In the genomic region with DNA sequence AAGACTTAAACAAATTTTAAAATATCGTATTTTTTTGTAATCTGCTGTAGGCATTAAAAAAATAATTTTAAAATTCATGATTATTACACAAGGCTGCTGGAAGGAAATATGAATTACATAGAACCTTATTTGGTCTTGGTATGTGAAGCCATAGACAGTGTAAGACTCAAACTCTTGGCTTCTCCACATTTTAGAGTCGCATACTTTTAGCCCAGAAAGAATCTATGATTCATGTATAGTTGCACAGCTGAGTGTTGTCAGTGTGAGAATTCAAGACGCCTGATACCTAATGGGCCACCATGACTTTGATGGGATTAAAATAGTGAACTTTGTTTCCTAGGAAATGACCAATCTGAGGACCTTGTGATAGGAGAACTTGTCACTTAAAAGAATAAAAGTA, we compare ENCODE assay signal across 17 cellular contexts. TPM values are rescaled to one million over a fixed set of nuclear protein-coding genes. Genes with fewer than 3 reads are reported as not detected.
DNase-seq lines count a peak whose midpoint lies in the region; ATAC-seq and TF ChIP-seq lines count a peak whose summit lies in the region.
"Had no signal": no experiment of that assay in that cellular context is flagged by ENCODE, and none has a peak within 500 bp of the region (broad histone marks: within the 10 kb centered on the region; RNA-seq: fewer than 3 reads in every experiment).

No MANE protein-coding gene starts in this region.

- no peaks in the 10 kb centered on the region for H4K20me1 ChIP-seq in mammary epithelial cell (ENCODE audit: insufficient read depth, low read length)

- peak overlapping the region; percentile 94 for H3K4me3 Mint-ChIP-seq in mesothelial cell of epicardium

- WGBS in HUES64, result 95% methylated on average over 2 of the region's 3 CpGs
- 17% methylated on average over 3 of the region's 3 CpGs for WGBS in mammary epithelial cell (ENCODE audit: low coverage, missing lambda C conversion rate)

- no peak overlapping the region for H3K9ac ChIP-seq in HUES64 (ENCODE audit: low read depth, low read length)
- no peak overlapping the region for H3K9ac ChIP-seq in mammary epithelial cell (ENCODE audit: insufficient read depth, low read length)

- no peaks in the 10 kb centered on the region for H3K36me3 ChIP-seq in ACC112 (ENCODE audit: insufficient read depth, low read length)
- H3K36me3 ChIP-seq in HUES64 (ENCODE audit: insufficient read depth, low read length), result no peaks in the 10 kb centered on the region
- H3K36me3 ChIP-seq in mammary epithelial cell (ENCODE audit: insufficient read depth, low read length), result no peaks in the 10 kb centered on the region
- H3K36me3 ChIP-seq: heart left ventricle had no signal

- BruUV-seq in mammary epithelial cell (replicated peaks; lab: Mats Ljungman, UMichigan), result no TSS peak

- H3K4me3 ChIP-seq in ACC112 (ENCODE audit: low read depth, low read length) (no peak overlapping the region; the same call in 1 of the 2 replicates), HUES64 (ENCODE audit: low read length) (peak overlapping the region; percentile 74), mammary epithelial cell (replicated peaks in 1 of 3; ENCODE audit: insufficient read depth in 1 of 3, low read depth in 2 of 3, low read length in 3 of 3) (no peak overlapping the region)

- no peaks in the 10 kb centered on the region for H3K9me3 Mint-ChIP-seq in mesothelial cell of epicardium

- peak overlapping the region; percentile 100 for H2AFZ ChIP-seq in ACC112 (ENCODE audit: low read length, unreplicated experiment)
- no peak overlapping the region for H2AFZ ChIP-seq in mammary epithelial cell (ENCODE audit: low read depth, low read length)

- in situ Hi-C loops in mammary epithelial cell (cut with MboI; ENCODE audit: low sequenced_read_pairs in 2 of 2), result no loop called here

- peak overlapping the region; percentile 87 for H3K4me2 ChIP-seq in mammary epithelial cell (ENCODE audit: insufficient read depth, low read depth, low read length)

- H3K4me1 Mint-ChIP-seq in mesothelial cell of epicardium, result peaks cover 18% of the 10 kb centered on the region

- H3K27me3 Mint-ChIP-seq in mesothelial cell of epicardium (ENCODE audit: low read depth), result peaks cover 8% of the 10 kb centered on the region

- no peak overlapping the region for H3K27ac Mint-ChIP-seq in mesothelial cell of epicardium
- H3K27ac Mint-ChIP-seq: activated CD4-positive, alpha-beta T cell treated with anti-CD3 and anti-CD28 coated beads, Interleukin-2, amount 10 ng/mL, durations not matched to agents 7 days and 5 days; naive thymus-derived CD8-positive, alpha-beta T cell had no signal

- ATAC-seq in HG03039 (IDR thresholded peaks at IDR 0.05; ENCODE audit: unreplicated experiment), result no peak
- ATAC-seq: body of pancreas; heart left ventricle; naive thymus-derived CD8-positive, alpha-beta T cell had no signal

- peaks cover 2% of the 10 kb centered on the region for H3K36me3 Mint-ChIP-seq in mesothelial cell of epicardium
- H3K36me3 Mint-ChIP-seq: naive thymus-derived CD8-positive, alpha-beta T cell had no signal

- intact Hi-C loops in mammary epithelial cell (cut with micrococcal nuclease), result loop anchor here (5.0 kb wide), 1 partner anchor 58 kb away; no protein-coding TSS in a partner anchor

- DNase-seq in mammary epithelial cell, result no peak
- DNase-seq in mesothelial cell of epicardium (ENCODE audit: low spot score in 2 of 2, unreplicated experiment in 2 of 2), result no peak
- DNase-seq in stimulated activated naive CD4-positive, alpha-beta T cell treated with Interleukin-2 at 50 U/mL for 16 hours (lab: John Stamatoyannopoulos, UW), result no peak
- DNase-seq in NCI-H446 (lab: John Stamatoyannopoulos, UW), result no peak
- no peak for DNase-seq in stimulated activated CD8-positive, alpha-beta memory T cell treated with anti-CD3 and anti-CD28 coated beads, Interleukin-4, amount 100 ng/mL, for 48 hours
- DNase-seq: activated CD4-positive, alpha-beta T cell treated with anti-CD3 and anti-CD28 coated beads, Interleukin-2, amount 10 ng/mL, durations not matched to agents 7 days and 5 days; activated T-cell treated with anti-CD3 and anti-CD28 coated beads, Interleukin-2, amount 50 U/mL, for 48 hours; body of pancreas; heart left ventricle; KBM-7; left colon; naive thymus-derived CD8-positive, alpha-beta T cell; NCI-H1694 treated with DMSO at 0.1 percent for 48 hours; NCI-H69 had no signal

- dilution Hi-C loops in mammary epithelial cell (cut with HindIII; ENCODE audit: low sequenced_read_pairs), result loop anchor here (5.0 kb wide), 1 partner anchor 73 kb away; no protein-coding TSS in a partner anchor

- no peak overlapping the region for H3K27ac ChIP-seq in ACC112 (ENCODE audit: low read depth, low read length)
- no peak overlapping the region for H3K27ac ChIP-seq in HUES64 (ENCODE audit: low read depth, low read length)
- no peak overlapping the region for H3K27ac ChIP-seq in mammary epithelial cell (ENCODE audit: insufficient read depth, low read depth, low read length)
- H3K27ac ChIP-seq: body of pancreas, heart left ventricle had no signal

- no peak for TF ChIP-seq CTCF in mammary epithelial cell (conservative IDR thresholded peaks at IDR 0.05 in 1 of 2, IDR thresholded peaks at IDR 0.05 in 1 of 2; ENCODE audit: extremely low read depth in 1 of 2, insufficient read depth in 1 of 2, low read depth in 1 of 2, low read length in 2 of 2)
- no peak for TF ChIP-seq CTCF in mesothelial cell of epicardium (IDR thresholded peaks at IDR 0.05; ENCODE audit: unreplicated experiment)

- H3K9me3 ChIP-seq in HUES64 (ENCODE audit: insufficient read depth, low read depth, low read length) (no peaks in the 10 kb centered on the region), mammary epithelial cell (replicated peaks; ENCODE audit: insufficient read depth, low read length) (no peaks in the 10 kb centered on the region)
- H3K9me3 ChIP-seq: body of pancreas, heart left ventricle had no signal

- H3K79me2 ChIP-seq in ACC112 (ENCODE audit: control insufficient read depth, insufficient read depth, low read length, unreplicated experiment) (peaks cover 10% of the 10 kb centered on the region), mammary epithelial cell (ENCODE audit: insufficient read depth, low read length) (peaks cover 4% of the 10 kb centered on the region)

- no peaks in the 10 kb centered on the region for H3K27me3 ChIP-seq in ACC112 (ENCODE audit: insufficient read depth, low read length)
- H3K27me3 ChIP-seq in HUES64 (ENCODE audit: insufficient read depth, low read length), result no peaks in the 10 kb centered on the region
- H3K27me3 ChIP-seq in mammary epithelial cell (ENCODE audit: insufficient read depth, low read length), result no peaks in the 10 kb centered on the region
- H3K27me3 ChIP-seq: body of pancreas, heart left ventricle had no signal

- peaks cover 10% of the 10 kb centered on the region for H3K4me1 ChIP-seq in ACC112 (ENCODE audit: control insufficient read depth, insufficient read depth, low read length, unreplicated experiment)
- H3K4me1 ChIP-seq in HUES64 (ENCODE audit: insufficient read depth, low read length), result peaks cover 5% of the 10 kb centered on the region; the same call in 1 of the 2 replicates
- peaks cover 16% of the 10 kb centered on the region for H3K4me1 ChIP-seq in mammary epithelial cell (ENCODE audit: insufficient read depth, low read length)

- CTCF ChIA-PET in mammary epithelial cell (lab: Charles Lee; ENCODE audit: low non-redundant PET), result no interaction called here

RNA-seq across cellular contexts. Expression of gene INTU, which starts 1.4 kb away (rescaled TPM):
- 5.2 TPM for polyA plus RNA-seq in HUES64 (2013, experiment 1 of 2)
- 7.7 TPM for polyA plus RNA-seq in HUES64 (2013, experiment 2 of 2)
- total RNA-seq in mammary epithelial cell, result 10 to 100 TPM in 1 of 2 donors, 1 to 10 TPM in 1; 6.3 to 25.5 TPM
- polyA plus RNA-seq in mammary epithelial cell, result 1.8 TPM
- polyA minus RNA-seq in mammary epithelial cell, result 9.0 TPM
- total RNA-seq in mesothelial cell of epicardium, result 25.0 to 27.7 TPM (median 26.2 TPM) in 3 replicates
